Comparison of ENCODE assay signal across 14 cellular contexts in the genomic region with DNA sequence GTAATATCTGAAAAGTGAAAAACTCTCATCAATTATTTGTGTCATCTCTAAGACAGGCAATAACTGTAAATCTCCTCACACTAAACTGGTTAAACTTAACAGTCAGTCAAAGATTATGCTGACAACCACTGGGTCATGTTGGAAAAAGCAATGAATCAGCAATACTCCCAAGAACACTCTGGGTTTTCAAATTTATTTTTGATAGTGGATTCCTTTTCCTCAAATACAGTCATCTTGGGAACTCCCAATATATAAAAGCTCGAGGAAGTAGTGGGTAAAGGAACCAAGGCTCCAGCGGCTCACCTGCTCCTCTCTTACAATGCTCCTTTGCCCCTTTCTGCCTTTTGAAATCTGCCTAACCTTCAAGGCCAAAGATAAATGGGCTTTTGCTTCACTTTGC.
DNase-seq lines count a peak whose midpoint lies in the region; ATAC-seq and TF ChIP-seq lines count a peak whose summit lies in the region.
"Had no signal": no experiment of that assay in that cellular context is flagged by ENCODE, and none has a peak within 500 bp of the region (broad histone marks: within the 10 kb centered on the region; RNA-seq: fewer than 3 reads in every experiment).

No MANE protein-coding gene starts in this region.

- POLR2A ChIA-PET in Panc1 (lab: Charles Lee), result interaction anchor here (0.5 kb wide), 1 partner anchor 1119 kb away, joined by 8 read pairs; no protein-coding TSS in a partner anchor
- POLR2A ChIA-PET in CD8-positive, alpha-beta memory T cell (lab: Charles Lee), result no interaction called here

- H3K27ac ChIP-seq in Panc1 (ENCODE audit: low read length) (0 out of 2 replicates have a peak overlapping the region, but pooled peaks have one; percentile 23), dorsolateral prefrontal cortex (peak overlapping the region in 34 of 59 donors; percentile 4 to 83 (median 52))
- H3K27ac ChIP-seq in CD8-positive, alpha-beta memory T cell (ENCODE audit: low read depth, low read length), result no peak overlapping the region

- H3K4me3 ChIP-seq in Panc1 (ENCODE audit: low read depth in 2 of 2, low read length in 2 of 2) (no peak overlapping the region), dorsolateral prefrontal cortex (no peak overlapping the region)
- H3K4me3 ChIP-seq in CD8-positive, alpha-beta memory T cell (ENCODE audit: low read length), result no peak overlapping the region

- H3K27ac Mint-ChIP-seq in Calu3 (ENCODE audit: unreplicated experiment) (peak overlapping the region; percentile 57), nephron (peak overlapping the region; percentile 37 to 44 (median 42))
- H3K27ac Mint-ChIP-seq in CD8-positive, alpha-beta memory T cell, result no peak overlapping the region
- H3K27ac Mint-ChIP-seq: endodermal cell, progenitor cell of endocrine pancreas had no signal

- no peaks in the 10 kb centered on the region for H3K9me3 ChIP-seq in Panc1 (ENCODE audit: control insufficient read depth, insufficient read depth, low read depth, low read length)
- H3K9me3 ChIP-seq in CD8-positive, alpha-beta memory T cell (ENCODE audit: low read length), result no peaks in the 10 kb centered on the region

- in situ Hi-C loops in Panc1 (cut with HindIII; ENCODE audit: low pct_unique_long_range_greater_than_20kb, low sequenced_read_pairs), result no loop called here

- intact Hi-C loops in Calu3 (cut with micrococcal nuclease; ENCODE audit: unreplicated experiment), result no loop called here
- intact Hi-C loops in Panc1 (cut with micrococcal nuclease; ENCODE audit: unreplicated experiment), result no loop called here
- intact Hi-C loops in dorsolateral prefrontal cortex (cut with DNase I), result no loop called here

- H3K27me3 Mint-ChIP-seq in Calu3 (ENCODE audit: unreplicated experiment) (peaks cover 28% of the 10 kb centered on the region), nephron (ENCODE audit: low read depth) (no peaks in the 10 kb centered on the region)
- peaks cover 6 to 50% of the 10 kb centered on the region in 2 donors for H3K27me3 Mint-ChIP-seq in CD8-positive, alpha-beta memory T cell
- H3K27me3 Mint-ChIP-seq: progenitor cell of endocrine pancreas had no signal

- TF ChIP-seq CTCF in Calu3 (IDR thresholded peaks at IDR 0.05; ENCODE audit: unreplicated experiment) (no peak), Panc1 (IDR thresholded peaks at IDR 0.05) (no peak), dorsolateral prefrontal cortex (IDR thresholded peaks at IDR 0.05 in 54 of 56, conservative IDR thresholded peaks at IDR 0.05 in 2 of 56; ENCODE audit: low read depth in 1 of 56, partially characterized antibody in 56 of 56) (no peak), nephron (IDR thresholded peaks at IDR 0.05; ENCODE audit: unreplicated experiment in 3 of 3) (no peak)

- DNase-seq in Calu3, result no peak
- DNase-seq in Panc1 (ENCODE audit: low read depth, low spot score), result no peak
- no peak for DNase-seq in dorsolateral prefrontal cortex
- no peak for DNase-seq in activated effector memory CD4-positive, alpha-beta T cell treated with anti-CD3 and anti-CD28 coated beads, Interleukin-2, amount 50 U/mL, for 16 hours
- no peak for DNase-seq in CD8-positive, alpha-beta memory T cell
- no peak for DNase-seq in activated CD8-positive, alpha-beta memory T cell treated with anti-CD3 and anti-CD28 coated beads for 24 hours
- DNase-seq: endodermal cell; midbrain; NCI-H1436 treated with DMSO at 0.1 percent for 48 hours; stimulated activated CD4-positive, alpha-beta T cell treated with anti-CD3 and anti-CD28 coated beads, Interleukin-4, amount 100 ng/mL, for 4 hours; stimulated activated naive CD4-positive, alpha-beta T cell treated with Interleukin-2 at 50 U/mL for 16 hours had no signal

- no peaks in the 10 kb centered on the region for H3K9me3 Mint-ChIP-seq in Calu3 (ENCODE audit: low read depth, unreplicated experiment)
- no peaks in the 10 kb centered on the region for H3K9me3 Mint-ChIP-seq in nephron
- H3K9me3 Mint-ChIP-seq in CD8-positive, alpha-beta memory T cell, result no peaks in the 10 kb centered on the region
- H3K9me3 Mint-ChIP-seq: endodermal cell had no signal

- BruUV-seq in Calu3 (replicated peaks; lab: Mats Ljungman, UMichigan) (no TSS peak), Panc1 (replicated peaks; lab: Mats Ljungman, UMichigan) (no TSS peak)

- peaks cover 3% of the 10 kb centered on the region; the same call in 1 of the 2 replicates for H3K4me1 ChIP-seq in Panc1 (ENCODE audit: control insufficient read depth, insufficient read depth, low read length)
- no peaks in the 10 kb centered on the region for H3K4me1 ChIP-seq in CD8-positive, alpha-beta memory T cell (ENCODE audit: insufficient read depth, low read length)

- H3K36me3 Mint-ChIP-seq in Calu3 (ENCODE audit: insufficient read depth, unreplicated experiment), result no peaks in the 10 kb centered on the region
- peaks cover 8% of the 10 kb centered on the region for H3K36me3 Mint-ChIP-seq in nephron (ENCODE audit: low read depth)
- H3K36me3 Mint-ChIP-seq in CD8-positive, alpha-beta memory T cell, result no peaks in the 10 kb centered on the region

- H3K27me3 ChIP-seq in Panc1 (ENCODE audit: control insufficient read depth, insufficient read depth, low read length) (no peaks in the 10 kb centered on the region; the same call in 1 of the 2 replicates), dorsolateral prefrontal cortex (no peaks in the 10 kb centered on the region)
- H3K27me3 ChIP-seq in CD8-positive, alpha-beta memory T cell (ENCODE audit: insufficient read depth, low read length, poor library complexity, severe bottlenecking), result no peaks in the 10 kb centered on the region

- H3K4me3 Mint-ChIP-seq in Calu3 (ENCODE audit: low read depth, unreplicated experiment) (no peak overlapping the region), nephron (no peak overlapping the region)
- H3K4me3 Mint-ChIP-seq in CD8-positive, alpha-beta memory T cell, result no peak overlapping the region
- H3K4me3 Mint-ChIP-seq: endodermal cell had no signal

- H3K36me3 ChIP-seq in Panc1 (ENCODE audit: control insufficient read depth, insufficient read depth, low read length), result no peaks in the 10 kb centered on the region
- H3K36me3 ChIP-seq in CD8-positive, alpha-beta memory T cell (ENCODE audit: insufficient read depth, low read length), result no peaks in the 10 kb centered on the region

- CTCF ChIA-PET in Calu3 (lab: Charles Lee) (interaction anchor here (0.7 kb wide), 1 partner anchor 691 kb away, joined by 3 read pairs; a partner anchor contains a TSS), Panc1 (lab: Charles Lee) (no interaction called here)
- CTCF ChIA-PET in CD8-positive, alpha-beta memory T cell (lab: Charles Lee), result no interaction called here

- H3K4me1 Mint-ChIP-seq in Calu3 (ENCODE audit: low read depth, unreplicated experiment), result peaks cover 28% of the 10 kb centered on the region
- H3K4me1 Mint-ChIP-seq in nephron, result peaks cover 27% of the 10 kb centered on the region
- H3K4me1 Mint-ChIP-seq in CD8-positive, alpha-beta memory T cell, result no peaks in the 10 kb centered on the region

- ATAC-seq in Panc1, result no peak
- no peak for ATAC-seq in HG02623 (IDR thresholded peaks at IDR 0.05; ENCODE audit: unreplicated experiment)

Comparison
In these comparisons a context has a peak if more than half of its experiments do, and no peak if none do; other contexts are left out.
1. H3K27ac Mint-ChIP-seq: peak in Calu3 (single experiment) and nephron (3 of 3); none in CD8-positive, alpha-beta memory T cell (0 of 8).